Comparison of ENCODE assay signal across 8 cellular contexts in genomic region chr14:102922490-102923200, GRCh38. TPM values are rescaled to one million over a fixed set of nuclear protein-coding genes. Genes with fewer than 3 reads are reported as not detected.
DNase-seq lines count a peak whose midpoint lies in the region; ATAC-seq and TF ChIP-seq lines count a peak whose summit lies in the region.

TSS of gene AMN (plus strand) at chr14:102922663. CDS start at chr14:102922689, 26 bp downstream.

- no peak for TF ChIP-seq CTCF in GM12865 (IDR thresholded peaks at IDR 0.05; ENCODE audit: insufficient read depth, low read depth, low read length, missing control alignments)
- no peak for TF ChIP-seq CTCF in foreskin keratinocyte (conservative IDR thresholded peaks at IDR 0.05)
- no peak for TF ChIP-seq CTCF in sigmoid colon (IDR thresholded peaks at IDR 0.05)
- TF ChIP-seq CTCF in tibial nerve (IDR thresholded peaks at IDR 0.05) = no peak

- peak in 2 of 4 experiments; percentile 25 to 28 for ATAC-seq in T-cell (replicated peaks in 1 of 4)
- ATAC-seq in foreskin keratinocyte = peak; percentile 29
- ATAC-seq in HG03095 (IDR thresholded peaks at IDR 0.05; ENCODE audit: unreplicated experiment) = no peak

- H3K36me3 ChIP-seq in sigmoid colon (no peaks in the 10 kb centered on the region), tibial nerve (no peaks in the 10 kb centered on the region)

- H3K4me1 Mint-ChIP-seq in T-cell = peaks cover 16 to 21% (median 18%) of the 10 kb centered on the region in 3 donors

- H3K4me3 Mint-ChIP-seq in T-cell = peak within 1 kb of the TSS; percentile 43 to 72 (median 66)

- peak; percentile 58 for DNase-seq in GM12865 (ENCODE audit: low read depth)
- DNase-seq in T-cell = no peak
- DNase-seq in foreskin keratinocyte = no peak
- no peak for DNase-seq in sigmoid colon
- DNase-seq in tibial nerve (ENCODE audit: low spot score in 2 of 2) = no peak
- DNase-seq in NCI-H82 treated with DMSO at 0.1 percent for 48 hours (lab: John Stamatoyannopoulos, UW; ENCODE audit: unreplicated experiment) = no peak
- DNase-seq in ureter (ENCODE audit: low spot score) = no peak

- peaks cover 9% of the 10 kb centered on the region for H3K4me1 ChIP-seq in foreskin keratinocyte
- H3K4me1 ChIP-seq in sigmoid colon = peaks cover 0 to 13% (median 10%) of the 10 kb centered on the region in 4 donors
- H3K4me1 ChIP-seq in tibial nerve = peaks cover 0 to 21% (median 15%) of the 10 kb centered on the region in 4 donors

- H3K36me3 Mint-ChIP-seq in T-cell = no peaks in the 10 kb centered on the region

- TF ChIP-seq EP300 in sigmoid colon (IDR thresholded peaks at IDR 0.05) (no peak), tibial nerve (IDR thresholded peaks at IDR 0.05) (no peak)

- H3K27ac ChIP-seq in foreskin keratinocyte (no peak within 1 kb of the TSS), sigmoid colon (no peak within 1 kb of the TSS), tibial nerve (peak within 1 kb of the TSS in 1 of 4 donors; percentile 60)

- H3K27ac Mint-ChIP-seq in T-cell = no peak within 1 kb of the TSS

- H3K27me3 Mint-ChIP-seq in T-cell = peaks cover 7 to 19% of the 10 kb centered on the region in 2 donors

- H3K9me3 ChIP-seq in sigmoid colon (no peaks in the 10 kb centered on the region), tibial nerve (no peaks in the 10 kb centered on the region)

- H3K9me3 Mint-ChIP-seq in T-cell = no peaks in the 10 kb centered on the region

- TF ChIP-seq POLR2A in sigmoid colon (IDR thresholded peaks at IDR 0.05) = peak in 1 of 2 donors; percentile 14
- no peak for TF ChIP-seq POLR2A in tibial nerve (IDR thresholded peaks at IDR 0.05)

- H3K27me3 ChIP-seq in foreskin keratinocyte (peaks cover 49% of the 10 kb centered on the region), sigmoid colon (peaks cover 21 to 51% (median 38%) of the 10 kb centered on the region in 3 donors), tibial nerve (peaks cover 0 to 53% of the 10 kb centered on the region in 2 donors)

- peak within 1 kb of the TSS; percentile 30 for H3K4me3 ChIP-seq in GM12865 (ENCODE audit: low read depth, low read length)
- H3K4me3 ChIP-seq in sigmoid colon = peak within 1 kb of the TSS in 3 of 4 donors; percentile 14 to 29 (median 23)
- H3K4me3 ChIP-seq in tibial nerve = peak within 1 kb of the TSS in 2 of 4 donors; percentile 30 to 37

- POLR2A ChIA-PET in T-cell (lab: Charles Lee) = no interaction called here

- WGBS in sigmoid colon, 2 donors = 3 to 9% methylated on average over 56 of the region's 56 CpGs
- WGBS in tibial nerve, 2 donors = 10 to 14% methylated on average over 22 to 56 of the region's 56 CpGs

- CTCF ChIA-PET in T-cell (lab: Charles Lee) = no interaction called here

- intact Hi-C loops in sigmoid colon (cut with DNase I) = no loop called here

RNA-seq across cellular contexts. Expression of gene AMN, which starts in this region (rescaled TPM):
- total RNA-seq in T-cell (10 to 100 TPM in 2 of 5 donors, 1 to 10 TPM in 3; 5.2 to 15.0 (median 8.4) TPM), foreskin keratinocyte (0.44 and 0.63 TPM in 2 replicates), sigmoid colon (not detected), tibial nerve (under 1 TPM in 1 of 4 donors, not detected in 3; 0.21 TPM), ureter (3.2 TPM)
- polyA plus RNA-seq in foreskin keratinocyte (0.56 and 0.77 TPM in 2 replicates), sigmoid colon (10 to 100 TPM; 42.0 to 78.1 (median 43.0) TPM)

Comparison
In these comparisons a context has a peak if more than half of its experiments do, and no peak if none do; other contexts are left out.
1. RNA of gene AMN (polyA plus RNA-seq): 42.0 to 78.1 TPM in sigmoid colon; 0.56 to 0.77 TPM in foreskin keratinocyte; every median in the first group is over 10 times any median in the second.
2. Peak in ATAC-seq in foreskin keratinocyte; RNA of the gene not detected or under 1 TPM.